Comparison of ENCODE assay signal across 12 cellular contexts in genomic region chr11:68721075-68721474, GRCh38. TPM values are rescaled to one million over a fixed set of nuclear protein-coding genes. Genes with fewer than 3 reads are reported as not detected.
"Had no signal": no experiment of that assay in that cellular context is flagged by ENCODE, and none has a peak within 500 bp of the region (broad histone marks: within the 10 kb centered on the region; RNA-seq: fewer than 3 reads in every experiment).

No MANE protein-coding gene starts in this region.

- H3K4me3 ChIP-seq: GM23248, GM23338, HAP-1 had no signal

- H2AFZ ChIP-seq: GM23248, GM23338 had no signal

- FAIRE-seq: H1, H54 had no signal

- H3K27ac ChIP-seq: GM23248 had no signal

- H3K9ac ChIP-seq: GM23248 had no signal

- H3K4me1 ChIP-seq: HAP-1 had no signal

- H3K36me3 ChIP-seq: HAP-1 had no signal

- DNase-seq: GM23248, GOT3, H7, H9, HCEC 1CT, HFFc6 had no signal

- H3K4me2 ChIP-seq: GM23338 had no signal

- ATAC-seq: GM23338, HCT116 had no signal

RNA-seq across cellular contexts. Expression of gene TESMIN, which starts 30.2 kb away (rescaled TPM):
- total RNA-seq: GM23248 had no signal

RNA-seq across cellular contexts. Expression of gene GAL, which starts 36.7 kb away (rescaled TPM):
- total RNA-seq: H4 had no signal
